1 cellular context compared by ENCODE assay signal in genomic region chr6:47308674-47309325, GRCh38.
TF ChIP-seq lines count a peak whose summit lies in the region.

No MANE protein-coding gene starts in this region.

TF ChIP-seq in HepG2, 621 proteins besides CTCF, POLR2A, EP300 and RAD21 (continued from another document):
- TF ChIP-seq ZNF800 (CRISPR knock-in tag; IDR thresholded peaks at IDR 0.05) (peak; percentile 89), THAP8 (CRISPR knock-in tag; IDR thresholded peaks at IDR 0.05; ENCODE audit: borderline replicate concordance) (no peak), ZNF557 (CRISPR knock-in tag; IDR thresholded peaks at IDR 0.05) (no peak), TBL1XR1 (IDR thresholded peaks at IDR 0.05; ENCODE audit: borderline replicate concordance, low read length, partially characterized antibody) (no peak), ZNF83 (CRISPR knock-in tag; IDR thresholded peaks at IDR 0.05; ENCODE audit: borderline replicate concordance) (no peak), TOPORS (CRISPR knock-in tag; IDR thresholded peaks at IDR 0.05) (0 out of 2 replicates have a peak, but pooled peaks have one; percentile 44), POGZ (CRISPR knock-in tag; IDR thresholded peaks at IDR 0.05) (no peak), ZNF674 (CRISPR knock-in tag; IDR thresholded peaks at IDR 0.05; ENCODE audit: low read depth) (no peak), TGIF2 (CRISPR knock-in tag; IDR thresholded peaks at IDR 0.05) (peak; percentile 49; the same call in 1 of the 2 replicates), ZNF205 (CRISPR knock-in tag; IDR thresholded peaks at IDR 0.05) (no peak), RBM22 (optimal IDR thresholded peaks at IDR 0.05; ENCODE audit: low read length) (no peak), RFXAP (CRISPR knock-in tag; IDR thresholded peaks at IDR 0.05; ENCODE audit: borderline replicate concordance) (no peak), POLR2G (IDR thresholded peaks at IDR 0.05; ENCODE audit: low read depth, low read length) (no peak; the same call in 1 of the 2 replicates), RCOR2 (CRISPR knock-in tag; IDR thresholded peaks at IDR 0.05) (no peak), RERE (CRISPR knock-in tag; IDR thresholded peaks at IDR 0.05; ENCODE audit: low read depth) (no peak), ARID4A (CRISPR knock-in tag; IDR thresholded peaks at IDR 0.05; ENCODE audit: borderline replicate concordance) (no peak), KLF15 (CRISPR knock-in tag; IDR thresholded peaks at IDR 0.05; ENCODE audit: borderline replicate concordance) (no peak), CBX5 (CRISPR knock-in tag; IDR thresholded peaks at IDR 0.05; ENCODE audit: borderline replicate concordance) (no peak), CBX2 (IDR thresholded peaks at IDR 0.05; ENCODE audit: low read depth, low read length) (no peak), CBX2 (CRISPR knock-in tag; IDR thresholded peaks at IDR 0.05; ENCODE audit: low read depth) (peak; percentile 76; the same call in 1 of the 2 replicates)
- TF ChIP-seq, protein P1, sequence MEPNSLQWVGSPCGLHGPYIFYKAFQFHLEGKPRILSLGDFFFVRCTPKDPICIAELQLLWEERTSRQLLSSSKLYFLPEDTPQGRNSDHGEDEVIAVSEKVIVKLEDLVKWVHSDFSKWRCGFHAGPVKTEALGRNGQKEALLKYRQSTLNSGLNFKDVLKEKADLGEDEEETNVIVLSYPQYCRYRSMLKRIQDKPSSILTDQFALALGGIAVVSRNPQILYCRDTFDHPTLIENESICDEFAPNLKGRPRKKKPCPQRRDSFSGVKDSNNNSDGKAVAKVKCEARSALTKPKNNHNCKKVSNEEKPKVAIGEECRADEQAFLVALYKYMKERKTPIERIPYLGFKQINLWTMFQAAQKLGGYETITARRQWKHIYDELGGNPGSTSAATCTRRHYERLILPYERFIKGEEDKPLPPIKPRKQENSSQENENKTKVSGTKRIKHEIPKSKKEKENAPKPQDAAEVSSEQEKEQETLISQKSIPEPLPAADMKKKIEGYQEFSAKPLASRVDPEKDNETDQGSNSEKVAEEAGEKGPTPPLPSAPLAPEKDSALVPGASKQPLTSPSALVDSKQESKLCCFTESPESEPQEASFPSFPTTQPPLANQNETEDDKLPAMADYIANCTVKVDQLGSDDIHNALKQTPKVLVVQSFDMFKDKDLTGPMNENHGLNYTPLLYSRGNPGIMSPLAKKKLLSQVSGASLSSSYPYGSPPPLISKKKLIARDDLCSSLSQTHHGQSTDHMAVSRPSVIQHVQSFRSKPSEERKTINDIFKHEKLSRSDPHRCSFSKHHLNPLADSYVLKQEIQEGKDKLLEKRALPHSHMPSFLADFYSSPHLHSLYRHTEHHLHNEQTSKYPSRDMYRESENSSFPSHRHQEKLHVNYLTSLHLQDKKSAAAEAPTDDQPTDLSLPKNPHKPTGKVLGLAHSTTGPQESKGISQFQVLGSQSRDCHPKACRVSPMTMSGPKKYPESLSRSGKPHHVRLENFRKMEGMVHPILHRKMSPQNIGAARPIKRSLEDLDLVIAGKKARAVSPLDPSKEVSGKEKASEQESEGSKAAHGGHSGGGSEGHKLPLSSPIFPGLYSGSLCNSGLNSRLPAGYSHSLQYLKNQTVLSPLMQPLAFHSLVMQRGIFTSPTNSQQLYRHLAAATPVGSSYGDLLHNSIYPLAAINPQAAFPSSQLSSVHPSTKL (CRISPR knock-in tag; IDR thresholded peaks at IDR 0.05) = no peak
